ENCODE assay signal across 8 cellular contexts in genomic region chr20:15930324-15931305, GRCh38.
DNase-seq lines count a peak whose midpoint lies in the region; ATAC-seq and TF ChIP-seq lines count a peak whose summit lies in the region.

No MANE protein-coding gene starts in this region.

- no peaks in the 10 kb centered on the region for H3K9me3 ChIP-seq in Panc1 (ENCODE audit: control insufficient read depth, insufficient read depth, low read depth, low read length)

- H3K27me3 ChIP-seq in Panc1 (ENCODE audit: control insufficient read depth, insufficient read depth, low read length), result no peaks in the 10 kb centered on the region

- H3K36me3 ChIP-seq in Panc1 (ENCODE audit: control insufficient read depth, insufficient read depth, low read length), result no peaks in the 10 kb centered on the region

- in situ Hi-C loops in Panc1 (cut with HindIII; ENCODE audit: low pct_unique_long_range_greater_than_20kb, low sequenced_read_pairs), result no loop called here

- no TSS peak for BruUV-seq in Panc1 (replicated peaks; lab: Mats Ljungman, UMichigan)

- TF ChIP-seq CTCF in AG04449 (IDR thresholded peaks at IDR 0.05; ENCODE audit: insufficient read depth, low read length, missing control alignments) (peak; percentile 41), Panc1 (IDR thresholded peaks at IDR 0.05) (peak; percentile 46)

- H3K27ac ChIP-seq in Panc1 (ENCODE audit: low read length), result no peak overlapping the region

- CTCF ChIA-PET in AG04449 (lab: Yijun Ruan, JAX), result interaction anchor here (1.2 to 1.6 kb wide), 4 partner anchors 9 to 1593 kb away, joined by 3 to 4 read pairs (median 3); partner anchors contain the start of gene FLRT3
- CTCF ChIA-PET in HEK293T (lab: Yijun Ruan, JAX), result interaction anchor here (0.6 kb wide), 1 partner anchor 243 kb away, joined by 3 read pairs; no protein-coding TSS in a partner anchor
- CTCF ChIA-PET in Panc1 (lab: Charles Lee), result no interaction called here

- intact Hi-C loops in Panc1 (cut with micrococcal nuclease; ENCODE audit: unreplicated experiment), result no loop called here

- DNase-seq in AG04449 (ENCODE audit: low read depth, low spot score) (no peak), HEK293T (ENCODE audit: extremely low spot score) (peak; percentile 18), Panc1 (ENCODE audit: low read depth, low spot score) (no peak), fibroblast of the conjunctiva (ENCODE audit: low read depth) (peak; percentile 32), skeletal muscle cell (ENCODE audit: low read depth) (peak; percentile 61)

- H3K4me1 ChIP-seq in Panc1 (ENCODE audit: control insufficient read depth, insufficient read depth, low read length), result no peaks in the 10 kb centered on the region

- H3K4me3 ChIP-seq in AG04449 (ENCODE audit: low read depth, low read length), result no peak overlapping the region
- no peak overlapping the region for H3K4me3 ChIP-seq in Panc1 (ENCODE audit: low read depth in 2 of 2, low read length in 2 of 2)
- no peak overlapping the region for H3K4me3 ChIP-seq in skeletal muscle cell (ENCODE audit: low read depth, low read length)

- POLR2A ChIA-PET in AG04449 (lab: Yijun Ruan, JAX) (no interaction called here), HEK293T (lab: Yijun Ruan, JAX) (no interaction called here), Panc1 (lab: Charles Lee) (no interaction called here)

- ATAC-seq in Panc1 (no peak), GM21528 (IDR thresholded peaks at IDR 0.05; ENCODE audit: low FRiP score, unreplicated experiment) (no peak), HG03175 (IDR thresholded peaks at IDR 0.05; ENCODE audit: unreplicated experiment) (no peak), GM19328 (IDR thresholded peaks at IDR 0.05; ENCODE audit: unreplicated experiment) (no peak)

TF ChIP-seq in HEK293T, 16 proteins besides CTCF, POLR2A, EP300 and RAD21:
- TF ChIP-seq L3MBTL2 (conservative IDR thresholded peaks at IDR 0.05) (no peak), HDGF (IDR thresholded peaks at IDR 0.05; ENCODE audit: borderline replicate concordance) (no peak), LEF1 (IDR thresholded peaks at IDR 0.05; ENCODE audit: borderline replicate concordance) (no peak), ZNF384 (IDR thresholded peaks at IDR 0.05) (no peak), BHLHE40 (IDR thresholded peaks at IDR 0.05; ENCODE audit: borderline replicate concordance) (no peak), CTBP1 (IDR thresholded peaks at IDR 0.05; ENCODE audit: borderline replicate concordance) (no peak), FOXK2 (IDR thresholded peaks at IDR 0.05) (no peak), ELF4 (IDR thresholded peaks at IDR 0.05) (no peak), SP1 (IDR thresholded peaks at IDR 0.05) (no peak), FOXM1 (IDR thresholded peaks at IDR 0.05; ENCODE audit: borderline replicate concordance) (no peak), NFRKB (IDR thresholded peaks at IDR 0.05) (no peak), ARNT (IDR thresholded peaks at IDR 0.05) (no peak), FOXA1 (IDR thresholded peaks at IDR 0.05) (no peak), SUZ12 (IDR thresholded peaks at IDR 0.05) (no peak), TARDBP (IDR thresholded peaks at IDR 0.05) (no peak)
- TF ChIP-seq, protein P1, sequence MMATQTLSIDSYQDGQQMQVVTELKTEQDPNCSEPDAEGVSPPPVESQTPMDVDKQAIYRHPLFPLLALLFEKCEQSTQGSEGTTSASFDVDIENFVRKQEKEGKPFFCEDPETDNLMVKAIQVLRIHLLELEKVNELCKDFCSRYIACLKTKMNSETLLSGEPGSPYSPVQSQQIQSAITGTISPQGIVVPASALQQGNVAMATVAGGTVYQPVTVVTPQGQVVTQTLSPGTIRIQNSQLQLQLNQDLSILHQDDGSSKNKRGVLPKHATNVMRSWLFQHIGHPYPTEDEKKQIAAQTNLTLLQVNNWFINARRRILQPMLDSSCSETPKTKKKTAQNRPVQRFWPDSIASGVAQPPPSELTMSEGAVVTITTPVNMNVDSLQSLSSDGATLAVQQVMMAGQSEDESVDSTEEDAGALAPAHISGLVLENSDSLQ (IDR thresholded peaks at IDR 0.05), result no peak

Comparison
In these comparisons a context has a peak if more than half of its experiments do, and no peak if none do; other contexts are left out.
1. DNase-seq: peak in HEK293T (single experiment), fibroblast of the conjunctiva (single experiment) and skeletal muscle cell (single experiment); none in AG04449 (single experiment) and Panc1 (single experiment).